In genomic region chr10:24463683-24464426, GRCh38 we compare ENCODE assay signal across 8 cellular contexts.
DNase-seq lines count a peak whose midpoint lies in the region; ATAC-seq and TF ChIP-seq lines count a peak whose summit lies in the region.

No MANE protein-coding gene starts in this region.

- peaks cover 61% of the 10 kb centered on the region for H3K4me1 Mint-ChIP-seq in HFFc6 (ENCODE audit: low read depth)

- 47% methylated on average over 9 of the region's 9 CpGs for WGBS in prostate gland

- peak overlapping the region; percentile 86 for H3K9ac ChIP-seq in PC-3 (ENCODE audit: low read length)

- intact Hi-C loops in PC-3 (cut with micrococcal nuclease): loop anchor here (1.0 kb wide), 1 partner anchor 39 kb away; no protein-coding TSS in a partner anchor
- intact Hi-C loops in prostate gland (cut with DNase I): no loop called here

- H3K36me3 ChIP-seq in PC-3 (ENCODE audit: low read depth, low read length) (no peaks in the 10 kb centered on the region), prostate gland (no peaks in the 10 kb centered on the region)

- no peak for TF ChIP-seq POLR2A in prostate gland (IDR thresholded peaks at IDR 0.05)

- H3K4me3 ChIP-seq in PC-3 (ENCODE audit: low read length): peak overlapping the region; percentile 53
- H3K4me3 ChIP-seq in prostate gland: no peak overlapping the region

- peaks cover 28% of the 10 kb centered on the region for H3K79me2 ChIP-seq in PC-3 (ENCODE audit: low read length)

- peak overlapping the region; percentile 43 for H3K4me3 Mint-ChIP-seq in HFFc6

- POLR2A ChIA-PET in PC-3 (lab: Charles Lee; ENCODE audit: unreplicated experiment): interaction anchor here (0.5 to 0.6 kb wide), 2 partner anchors 256 to 458 kb away, joined by 3 to 10 read pairs; no protein-coding TSS in a partner anchor

- H3K36me3 Mint-ChIP-seq in HFFc6 (ENCODE audit: low read depth): no peaks in the 10 kb centered on the region

- H3K27me3 Mint-ChIP-seq in HFFc6 (ENCODE audit: insufficient read depth): no peaks in the 10 kb centered on the region; the same call in none of the 2 replicates

- no peaks in the 10 kb centered on the region for H3F3A ChIP-seq in PC-3 (ENCODE audit: low read length, unreplicated experiment)

- H3K27ac Mint-ChIP-seq in HFFc6: peak overlapping the region; percentile 90

- H3K9me3 ChIP-seq in PC-3 (ENCODE audit: low read length) (no peaks in the 10 kb centered on the region), prostate gland (no peaks in the 10 kb centered on the region)

- H4K20me1 ChIP-seq in PC-3 (ENCODE audit: low read length): peaks cover 18% of the 10 kb centered on the region

- no peaks in the 10 kb centered on the region for H3K9me3 Mint-ChIP-seq in HFFc6

- H2AFZ ChIP-seq in PC-3 (ENCODE audit: low read length): peak overlapping the region; percentile 12; the same call in 1 of the 2 replicates

- peaks cover 48% of the 10 kb centered on the region for H3K4me1 ChIP-seq in PC-3 (ENCODE audit: insufficient read depth, low read length)
- peaks cover 2% of the 10 kb centered on the region for H3K4me1 ChIP-seq in prostate gland (replicated peaks)

- peak; percentile 54 for ATAC-seq in PC-3

- H3K9me2 ChIP-seq in PC-3 (replicated peaks; ENCODE audit: low read length): no peaks in the 10 kb centered on the region

- no TSS peak for BruUV-seq in PC-3 (replicated peaks; lab: Mats Ljungman, UMichigan)

- peak; percentile 12 for DNase-seq in NCI-H2227 (lab: John Stamatoyannopoulos, UW; ENCODE audit: unreplicated experiment)
- no peak for DNase-seq in NCI-H2227 treated with DMSO at 0.1 percent for 48 hours (lab: John Stamatoyannopoulos, UW)
- peak; percentile 95 for DNase-seq in HFFc6
- DNase-seq in PC-3: peak; percentile 96
- peak; percentile 50 for DNase-seq in dermis blood vessel endothelial cell
- DNase-seq in prostate gland (ENCODE audit: low spot score): peak; percentile 61
- no peak for DNase-seq in SKM-1 treated with dmso at 0.1 percent for 144 hours (lab: John Stamatoyannopoulos, UW; ENCODE audit: unreplicated experiment)
- no peak for DNase-seq in NCI-H748 treated with DMSO at 0.1 percent for 48 hours (lab: John Stamatoyannopoulos, UW)

- H3K27me3 ChIP-seq in PC-3 (ENCODE audit: low read length) (no peaks in the 10 kb centered on the region), prostate gland (replicated peaks; ENCODE audit: insufficient read depth) (no peaks in the 10 kb centered on the region)

- H3K4me2 ChIP-seq in PC-3 (ENCODE audit: low read length): peak overlapping the region; percentile 89

- TF ChIP-seq CTCF in HFFc6 (IDR thresholded peaks at IDR 0.05): no peak
- no peak for TF ChIP-seq CTCF in PC-3 (conservative IDR thresholded peaks at IDR 0.05; ENCODE audit: low read depth, low read length)
- TF ChIP-seq CTCF in prostate gland (IDR thresholded peaks at IDR 0.05): no peak

- CTCF ChIA-PET in PC-3 (lab: Charles Lee): interaction anchor here (0.6 kb wide), 1 partner anchor 20 kb away, joined by 3 read pairs; no protein-coding TSS in a partner anchor

- H3K27ac ChIP-seq in PC-3 (ENCODE audit: low read length) (peak overlapping the region; percentile 99), prostate gland (peak overlapping the region; percentile 87 to 88)

Comparison
In these comparisons a context has a peak if more than half of its experiments do, and no peak if none do; other contexts are left out.
1. DNase-seq: peak in NCI-H2227 (single experiment), HFFc6 (single experiment), PC-3 (single experiment), dermis blood vessel endothelial cell (single experiment) and prostate gland (single experiment); none in NCI-H2227 treated with DMSO at 0.1 percent for 48 hours (single experiment), SKM-1 treated with dmso at 0.1 percent for 144 hours (single experiment) and NCI-H748 treated with DMSO at 0.1 percent for 48 hours (single experiment).